Comparison of ENCODE assay signal across 16 cellular contexts in the genomic region with DNA sequence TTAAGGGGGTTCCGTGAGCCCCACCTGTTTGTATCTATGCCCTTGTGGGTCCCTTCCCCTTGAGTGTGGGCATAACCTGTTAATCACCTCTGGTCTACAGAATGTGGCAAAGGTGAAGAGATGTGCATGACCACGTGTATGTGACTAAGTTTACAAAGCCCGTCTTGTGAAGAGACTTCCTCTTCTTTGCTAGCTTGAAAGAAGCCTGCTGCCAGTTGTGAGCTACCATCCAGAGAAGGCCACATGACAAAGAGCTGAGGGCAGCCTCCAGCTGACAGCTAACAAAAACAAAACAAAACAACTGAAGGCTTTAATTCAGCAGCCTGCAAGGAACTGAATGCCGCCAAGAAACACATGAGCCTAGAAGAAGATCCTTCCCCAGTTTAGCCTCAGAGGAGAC.
"Had no signal": no experiment of that assay in that cellular context is flagged by ENCODE, and none has a peak within 500 bp of the region (broad histone marks: within the 10 kb centered on the region; RNA-seq: fewer than 3 reads in every experiment).

No MANE protein-coding gene starts in this region.

- H3K9me3 ChIP-seq: esophagus squamous epithelium, heart left ventricle, thoracic aorta had no signal

- H3K27ac Mint-ChIP-seq: naive thymus-derived CD8-positive, alpha-beta T cell; stimulated activated naive B cell treated with anti-CD40 and anti-IgM and Interleukin-4, amounts not matched to agents 10 μg/mL and 1 μg/mL and 100 μg/mL, for 72 hours; stimulated activated naive CD8-positive, alpha-beta T cell treated with anti-CD3 and anti-CD28 coated beads, Interleukin-15, amount 100 ng/mL, for 72 hours had no signal

- DNase-seq: effector memory CD4-positive, alpha-beta T cell; esophagus squamous epithelium; foreskin keratinocyte; heart left ventricle; hippocampal formation; naive thymus-derived CD8-positive, alpha-beta T cell; posterior cingulate gyrus; spleen; stimulated activated CD4-positive, alpha-beta T cell treated with anti-CD3 and anti-CD28 coated beads, Interleukin-15, amount 100 ng/mL, for 24 hours; stimulated activated CD4-positive, alpha-beta T cell treated with anti-CD3 and anti-CD28 coated beads, Interleukin-1b, Interleukin-23, amount 100 ng/mL, for 48 hours; stimulated activated CD4-positive, alpha-beta T cell treated with anti-CD3 and anti-CD28 coated beads, Interleukin-4, amount 100 ng/mL, for 24 hours; stimulated activated naive B cell treated with anti-CD40 and anti-IgM and Interleukin-4, amounts not matched to agents 10 μg/mL and 1 μg/mL and 100 μg/mL, for 72 hours; stimulated activated naive CD8-positive, alpha-beta T cell treated with anti-CD3 and anti-CD28 coated beads, Interleukin-15, amount 100 ng/mL, for 72 hours; trophoblast cell had no signal

- H3K36me3 ChIP-seq: esophagus squamous epithelium, heart left ventricle, spleen, thoracic aorta had no signal

- H3K4me3 ChIP-seq: esophagus squamous epithelium, heart left ventricle, spleen, thoracic aorta had no signal

- H3K4me1 ChIP-seq: esophagus squamous epithelium, foreskin keratinocyte, heart left ventricle, spleen had no signal

- H3K27ac ChIP-seq: esophagus squamous epithelium, foreskin keratinocyte, heart left ventricle, spleen, thoracic aorta had no signal

- ATAC-seq: foreskin keratinocyte; heart left ventricle; naive thymus-derived CD8-positive, alpha-beta T cell; sciatic nerve; stimulated activated naive B cell treated with anti-CD40 and anti-IgM and Interleukin-4, amounts not matched to agents 10 μg/mL and 1 μg/mL and 100 μg/mL, for 72 hours; stimulated activated naive CD8-positive, alpha-beta T cell treated with anti-CD3 and anti-CD28 coated beads, Interleukin-15, amount 100 ng/mL, for 72 hours had no signal

- H3K36me3 Mint-ChIP-seq: stimulated activated naive B cell treated with anti-CD40 and anti-IgM and Interleukin-4, amounts not matched to agents 10 μg/mL and 1 μg/mL and 100 μg/mL, for 72 hours had no signal

- H3K4me1 Mint-ChIP-seq: stimulated activated naive B cell treated with anti-CD40 and anti-IgM and Interleukin-4, amounts not matched to agents 10 μg/mL and 1 μg/mL and 100 μg/mL, for 72 hours; stimulated activated naive CD8-positive, alpha-beta T cell treated with anti-CD3 and anti-CD28 coated beads, Interleukin-15, amount 100 ng/mL, for 72 hours had no signal

- H3K27me3 ChIP-seq: esophagus squamous epithelium, foreskin keratinocyte, heart left ventricle, spleen had no signal

- H3K4me3 Mint-ChIP-seq: naive thymus-derived CD8-positive, alpha-beta T cell; stimulated activated naive B cell treated with anti-CD40 and anti-IgM and Interleukin-4, amounts not matched to agents 10 μg/mL and 1 μg/mL and 100 μg/mL, for 72 hours; stimulated activated naive CD8-positive, alpha-beta T cell treated with anti-CD3 and anti-CD28 coated beads, Interleukin-15, amount 100 ng/mL, for 72 hours had no signal
